Comparison of ENCODE assay signal across 32 cellular contexts in genomic region chr15:95645791-95646338, GRCh38.
"Had no signal": no experiment of that assay in that cellular context is flagged by ENCODE, and none has a peak within 500 bp of the region (broad histone marks: within the 10 kb centered on the region; RNA-seq: fewer than 3 reads in every experiment).

No MANE protein-coding gene starts in this region.

- ATAC-seq: naive thymus-derived CD8-positive, alpha-beta T cell; natural killer cell treated with Interleukin-12 subunit alpha and Interleukin-12 subunit beta and Interleukin-15 and Interleukin-18, amount 100 ng/mL, for 72 hours; psoas muscle; right cardiac atrium; sciatic nerve; stimulated activated memory B cell treated with anti-CD40 and anti-IgM and Interleukin-4, amounts not matched to agents 10 μg/mL and 1 μg/mL and 100 μg/mL, for 72 hours; stimulated activated naive CD8-positive, alpha-beta T cell treated with anti-CD3 and anti-CD28 coated beads, Interleukin-15, amount 100 ng/mL, for 72 hours; stimulated activated naive CD8-positive, alpha-beta T cell treated with anti-CD3 and anti-CD28 coated beads, Interleukin-15, Interleukin-2, amounts not matched to agents 100 U/mL and 50 U/mL, for 24 hours had no signal

- H2AFZ ChIP-seq: parathyroid adenoma had no signal

- H3K9me3 Mint-ChIP-seq: naive thymus-derived CD8-positive, alpha-beta T cell; natural killer cell treated with Interleukin-12 subunit alpha and Interleukin-12 subunit beta and Interleukin-15 and Interleukin-18, amount 100 ng/mL, for 72 hours; stimulated activated memory B cell treated with anti-CD40 and anti-IgM and Interleukin-4, amounts not matched to agents 10 μg/mL and 1 μg/mL and 100 μg/mL, for 72 hours; stimulated activated naive CD8-positive, alpha-beta T cell treated with anti-CD3 and anti-CD28 coated beads, Interleukin-15, amount 100 ng/mL, for 72 hours had no signal

- H3K4me2 ChIP-seq: smooth muscle cell had no signal

- H3K9me3 ChIP-seq: neutrophil, ovary, psoas muscle, spleen, suprapubic skin, testis, tibial artery, transverse colon, vagina had no signal

- H3K9ac ChIP-seq: parathyroid adenoma had no signal

- H3K27ac ChIP-seq: neutrophil, ovary, parathyroid adenoma, psoas muscle, skin epidermis, spleen, suprapubic skin, testis, tibial artery, transverse colon, vagina had no signal

- H3K79me2 ChIP-seq: parathyroid adenoma had no signal

- H3K4me3 Mint-ChIP-seq: naive thymus-derived CD8-positive, alpha-beta T cell; natural killer cell treated with Interleukin-12 subunit alpha and Interleukin-12 subunit beta and Interleukin-15 and Interleukin-18, amount 100 ng/mL, for 72 hours; stimulated activated memory B cell treated with anti-CD40 and anti-IgM and Interleukin-4, amounts not matched to agents 10 μg/mL and 1 μg/mL and 100 μg/mL, for 72 hours; stimulated activated naive CD8-positive, alpha-beta T cell treated with anti-CD3 and anti-CD28 coated beads, Interleukin-15, amount 100 ng/mL, for 72 hours; type B pancreatic cell had no signal

- H3K4me1 Mint-ChIP-seq: naive B cell; naive thymus-derived CD8-positive, alpha-beta T cell; stimulated activated memory B cell treated with anti-CD40 and anti-IgM and Interleukin-4, amounts not matched to agents 10 μg/mL and 1 μg/mL and 100 μg/mL, for 72 hours; stimulated activated naive CD8-positive, alpha-beta T cell treated with anti-CD3 and anti-CD28 coated beads, Interleukin-15, amount 100 ng/mL, for 72 hours had no signal

- H3K27me3 ChIP-seq: neutrophil, ovary, spleen, suprapubic skin, testis, tibial artery, transverse colon, vagina had no signal

- FAIRE-seq: urothelium cell line had no signal

- H3K27ac Mint-ChIP-seq: naive B cell; natural killer cell treated with Interleukin-12 subunit alpha and Interleukin-12 subunit beta and Interleukin-15 and Interleukin-18, amount 100 ng/mL, for 72 hours; progenitor cell of endocrine pancreas; stimulated activated memory B cell treated with anti-CD40 and anti-IgM and Interleukin-4, amounts not matched to agents 10 μg/mL and 1 μg/mL and 100 μg/mL, for 72 hours; stimulated activated naive CD8-positive, alpha-beta T cell treated with anti-CD3 and anti-CD28 coated beads, Interleukin-15, amount 100 ng/mL, for 72 hours; type B pancreatic cell had no signal

- H3K36me3 Mint-ChIP-seq: naive B cell; naive thymus-derived CD8-positive, alpha-beta T cell; stimulated activated memory B cell treated with anti-CD40 and anti-IgM and Interleukin-4, amounts not matched to agents 10 μg/mL and 1 μg/mL and 100 μg/mL, for 72 hours; type B pancreatic cell had no signal

- DNase-seq: naive B cell; naive thymus-derived CD8-positive, alpha-beta T cell; nucleus accumbens; ovary; posterior cingulate gyrus; psoas muscle; right cardiac atrium; spleen; stimulated activated CD4-positive, alpha-beta T cell treated with anti-CD3 and anti-CD28 coated beads, Interleukin-12 subunit alpha, Interleukin-12 subunit beta, amount 100 ng/mL, for 4 hours; stimulated activated CD4-positive, alpha-beta T cell treated with anti-CD3 and anti-CD28 coated beads, Interleukin-1b, Interleukin-23, amount 100 ng/mL, for 48 hours; stimulated activated CD4-positive, alpha-beta T cell treated with anti-CD3 and anti-CD28 coated beads, Interleukin-4, amount 100 ng/mL, for 1 hour; stimulated activated CD4-positive, alpha-beta T cell treated with anti-CD3 and anti-CD28 coated beads, Interleukin-4, amount 100 ng/mL, for 4 hours; stimulated activated CD8-positive, alpha-beta memory T cell treated with anti-CD3 and anti-CD28 coated beads, Interleukin-4, amount 100 ng/mL, for 48 hours; stimulated activated naive CD4-positive, alpha-beta T cell; stimulated activated naive CD8-positive, alpha-beta T cell treated with anti-CD3 and anti-CD28 coated beads, Interleukin-15, amount 100 ng/mL, for 72 hours; stimulated activated naive CD8-positive, alpha-beta T cell treated with anti-CD3 and anti-CD28 coated beads, Interleukin-15, Interleukin-2, amounts not matched to agents 100 U/mL and 50 U/mL, for 24 hours; substantia nigra; testis; tibial artery; transverse colon had no signal

- H3K27me3 Mint-ChIP-seq: naive B cell; stimulated activated memory B cell treated with anti-CD40 and anti-IgM and Interleukin-4, amounts not matched to agents 10 μg/mL and 1 μg/mL and 100 μg/mL, for 72 hours; type B pancreatic cell had no signal

- H3K36me3 ChIP-seq: neutrophil, ovary, spleen, suprapubic skin, tibial artery, transverse colon, vagina had no signal

- H3K4me3 ChIP-seq: ovary, psoas muscle, skin epidermis, smooth muscle cell, spleen, suprapubic skin, testis, tibial artery, transverse colon, vagina had no signal

- H3K4me1 ChIP-seq: parathyroid adenoma, psoas muscle, spleen, suprapubic skin, testis, tibial artery, transverse colon, vagina had no signal
